4 cellular contexts compared by ENCODE assay signal in the genomic region with DNA sequence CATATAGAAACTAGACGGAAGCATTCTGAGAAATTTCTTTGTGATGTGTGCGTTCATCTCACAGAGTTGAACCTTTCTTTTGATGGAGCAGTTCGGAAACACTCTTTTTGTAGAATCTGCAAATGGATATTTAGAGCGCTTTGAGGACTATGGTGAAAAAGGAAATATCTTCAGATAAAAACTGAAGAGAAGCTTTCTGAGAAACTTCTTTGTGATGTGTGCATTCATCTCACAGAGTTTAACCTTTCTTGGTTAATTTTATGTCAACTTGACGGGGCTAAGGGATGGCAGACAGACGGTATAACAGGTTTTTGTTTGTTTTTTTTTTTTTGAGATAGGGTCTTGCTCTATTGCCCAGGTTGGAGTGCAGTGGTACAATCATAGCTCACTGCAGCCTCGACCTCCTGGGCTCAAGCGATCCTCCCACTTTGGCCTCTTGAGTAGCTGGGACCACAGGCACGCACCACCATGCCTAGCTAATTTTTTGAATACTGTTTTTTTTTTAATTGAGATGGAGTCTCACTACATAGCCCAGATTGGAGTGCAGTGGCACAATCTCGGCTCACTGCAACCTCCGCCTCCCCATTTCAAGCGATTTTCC. TPM values are rescaled to one million over a fixed set of nuclear protein-coding genes. Genes with fewer than 3 reads are reported as not detected.
"Had no signal": no experiment of that assay in that cellular context is flagged by ENCODE, and none has a peak within 500 bp of the region (broad histone marks: within the 10 kb centered on the region; RNA-seq: fewer than 3 reads in every experiment).

No MANE protein-coding gene starts in this region.

RNA-seq across cellular contexts. Expression of gene TMEM184A, which starts 36.6 kb away (rescaled TPM):
- total RNA-seq: natural killer cell treated with Interleukin-12 subunit alpha and Interleukin-12 subunit beta and Interleukin-15 and Interleukin-18, amount 100 ng/mL, for 72 hours; neural crest cell; posterior vena cava; pulmonary artery endothelial cell had no signal
